20 cellular contexts compared by ENCODE assay signal in genomic region chr17:68738044-68738443, GRCh38.
A peak's percentile ranks its signal among the peaks of the same experiment; 100 is the strongest.
DNase-seq lines count a peak whose midpoint lies in the region.
"Had no signal": no experiment of that assay in that cellular context is flagged by ENCODE, and none has a peak within 500 bp of the region (broad histone marks: within the 10 kb centered on the region; RNA-seq: fewer than 3 reads in every experiment).

No MANE protein-coding gene starts in this region.

- DNase-seq in DMS 273 (lab: John Stamatoyannopoulos, UW; ENCODE audit: unreplicated experiment) (peak; percentile 40), DMS 273 treated with DMSO at 0.1 percent for 48 hours (lab: John Stamatoyannopoulos, UW) (no peak), NCI-H69 (lab: John Stamatoyannopoulos, UW) (peak; percentile 56), renal cortical epithelial cell (ENCODE audit: low read depth) (peak; percentile 63), LoVo (ENCODE audit: low spot score) (no peak), NCI-H345 (lab: John Stamatoyannopoulos, UW) (no peak)
- no peak for DNase-seq in activated naive CD4-positive, alpha-beta T cell treated with Interleukin-2 at 50 U/mL for 16 hours
- DNase-seq: activated CD4-positive, alpha-beta T cell treated with anti-CD3 and anti-CD28 coated beads, Interleukin-2, amount 10 ng/mL, durations not matched to agents 24 days and 14 days; activated naive CD8-positive, alpha-beta T cell treated with anti-CD3 and anti-CD28 coated beads, Interleukin-2, amount 10 ng/mL, durations not matched to agents 7 days and 5 days; CD8-positive, alpha-beta T cell; effector CD8-positive, alpha-beta T cell; GF-D8; KBM-7; left lung; NCI-H187 treated with DMSO at 0.1 percent for 48 hours; stimulated activated CD4-positive, alpha-beta T cell treated with anti-CD3 and anti-CD28 coated beads, Interleukin-12 subunit alpha, Interleukin-12 subunit beta, amount 100 ng/mL, for 4 hours; transverse colon had no signal

- H3K27ac ChIP-seq in iPS-20b (ENCODE audit: low read length), result no peak overlapping the region
- H3K27ac ChIP-seq: 22Rv1, left lung, SJSA1, transverse colon had no signal

- peaks cover 13% of the 10 kb centered on the region for H3K9me3 ChIP-seq in iPS-20b (ENCODE audit: insufficient read depth, low read depth, low read length)
- H3K9me3 ChIP-seq: SJSA1 had no signal

- peaks cover 25% of the 10 kb centered on the region for H3K4me1 ChIP-seq in iPS-20b (ENCODE audit: insufficient read depth, low read length)
- H3K4me1 ChIP-seq: left lung, transverse colon had no signal

- no peaks in the 10 kb centered on the region for H3K27me3 ChIP-seq in iPS-20b (ENCODE audit: insufficient read depth, low read length)
- H3K27me3 ChIP-seq: left lung, SJSA1, transverse colon had no signal

- no peaks in the 10 kb centered on the region for H3K36me3 ChIP-seq in iPS-20b (ENCODE audit: insufficient read depth, low read depth, low read length)
- H3K36me3 ChIP-seq: left lung, SJSA1, transverse colon had no signal

- H3K9ac ChIP-seq in iPS-20b (ENCODE audit: low read depth, low read length), result peak overlapping the region; percentile 24; the same call in 1 of the 2 replicates

- H3K4me3 ChIP-seq in iPS-20b (ENCODE audit: low read length), result no peak overlapping the region
- H3K4me3 ChIP-seq: left lung, SJSA1, transverse colon had no signal

Comparison
In these comparisons a context has a peak if more than half of its experiments do, and no peak if none do; other contexts are left out.
1. DNase-seq: peak in DMS 273 (single experiment), NCI-H69 (single experiment) and renal cortical epithelial cell (single experiment); none in DMS 273 treated with DMSO at 0.1 percent for 48 hours (single experiment), LoVo (single experiment), activated naive CD4-positive, alpha-beta T cell treated with Interleukin-2 at 50 U/mL for 16 hours (single experiment) and NCI-H345 (single experiment).